In the genomic region with DNA sequence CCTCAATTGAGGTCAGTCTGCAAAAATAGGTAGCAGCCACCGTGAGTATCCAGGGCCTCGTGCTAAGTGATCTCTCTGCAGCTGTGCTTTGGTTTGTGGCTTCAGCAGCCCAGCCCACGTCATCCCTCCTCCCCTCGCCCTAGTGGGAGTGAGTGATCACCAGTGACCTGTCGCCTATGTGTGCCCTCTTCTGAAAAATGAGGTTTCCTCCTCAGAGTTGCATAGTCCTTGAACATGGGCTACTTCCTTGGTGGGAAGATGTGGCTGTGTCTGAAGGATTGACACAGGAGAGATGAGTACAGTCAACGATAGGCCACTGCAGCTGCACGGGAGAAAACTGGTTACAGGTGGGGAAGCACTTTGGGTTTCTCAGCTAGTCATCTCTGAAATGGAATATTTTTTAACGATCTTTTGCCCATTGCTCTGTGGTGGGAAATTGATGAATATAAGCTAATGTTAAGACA, we compare ENCODE assay signal across 8 cellular contexts.
DNase-seq lines count a peak whose midpoint lies in the region; ATAC-seq and TF ChIP-seq lines count a peak whose summit lies in the region.

No MANE protein-coding gene starts in this region.

- H3K27me3 Mint-ChIP-seq in nephron progenitor cell (ENCODE audit: low read depth, poor library complexity): no peaks in the 10 kb centered on the region

- peak; percentile 59 for ATAC-seq in GM19455 (IDR thresholded peaks at IDR 0.05; ENCODE audit: unreplicated experiment)
- ATAC-seq in HG03520 (IDR thresholded peaks at IDR 0.05; ENCODE audit: unreplicated experiment): peak; percentile 62

- TF ChIP-seq CTCF in nephron progenitor cell (IDR thresholded peaks at IDR 0.05): no peak

- peaks cover 83% of the 10 kb centered on the region for H3K36me3 Mint-ChIP-seq in nephron progenitor cell (ENCODE audit: low read depth)

- DNase-seq in activated CD8-positive, alpha-beta memory T cell treated with anti-CD3 and anti-CD28 coated beads for 4 hours (ENCODE audit: low read depth in 2 of 2): peak; percentile 53 to 64
- no peak for DNase-seq in nephron progenitor cell
- DNase-seq in inferior parietal cortex (ENCODE audit: extremely low spot score): no peak
- no peak for DNase-seq in T1000 (lab: John Stamatoyannopoulos, UW)
- no peak for DNase-seq in NCI-H1417 (lab: John Stamatoyannopoulos, UW)
- DNase-seq in NCI-H82 treated with DMSO at 0.1 percent for 48 hours (lab: John Stamatoyannopoulos, UW; ENCODE audit: unreplicated experiment): no peak

- H3K4me1 Mint-ChIP-seq in nephron progenitor cell: peaks cover 42% of the 10 kb centered on the region

- no peak overlapping the region for H3K4me3 Mint-ChIP-seq in nephron progenitor cell

- H3K9me3 Mint-ChIP-seq in nephron progenitor cell: no peaks in the 10 kb centered on the region

- peak overlapping the region; percentile 38 for H3K27ac Mint-ChIP-seq in nephron progenitor cell

Comparison
In these comparisons a context has a peak if more than half of its experiments do, and no peak if none do; other contexts are left out.
1. DNase-seq: peak in activated CD8-positive, alpha-beta memory T cell treated with anti-CD3 and anti-CD28 coated beads for 4 hours (2 of 2); none in nephron progenitor cell (single experiment), inferior parietal cortex (single experiment), T1000 (single experiment), NCI-H1417 (0 of 3) and NCI-H82 treated with DMSO at 0.1 percent for 48 hours (single experiment).